ENCODE assay signal across 17 cellular contexts in genomic region chr16:11367483-11367906, GRCh38.
"Had no signal": no experiment of that assay in that cellular context is flagged by ENCODE, and none has a peak within 500 bp of the region (broad histone marks: within the 10 kb centered on the region; RNA-seq: fewer than 3 reads in every experiment).

No MANE protein-coding gene starts in this region.

- DNase-seq: activated CD4-positive, alpha-beta T cell treated with anti-CD3 and anti-CD28 coated beads, Interleukin-2, amount 50 U/mL, for 48 hours; activated naive CD4-positive, alpha-beta T cell treated with anti-CD3 and anti-CD28 coated beads, Interleukin-2, amount 50 U/mL, for 16 hours; activated T-cell treated with anti-CD3 and anti-CD28 coated beads, Interleukin-2, amount 50 U/mL, for 24 hours; adrenal gland; caudate nucleus; esophagus squamous epithelium; head of caudate nucleus; immature natural killer cell; left cardiac atrium; lower lobe of right lung; naive B cell; stimulated activated CD4-positive, alpha-beta T cell treated with anti-CD3 and anti-CD28 coated beads, Interleukin-1b, Interleukin-23, amount 100 ng/mL, for 48 hours; stomach; T-helper 1 cell; testis had no signal

- H3K27ac ChIP-seq: adrenal gland, esophagus squamous epithelium, lower lobe of right lung, ovary, stomach, testis, VCaP had no signal

- H3K4me3 ChIP-seq: adrenal gland, esophagus squamous epithelium, lower lobe of right lung, ovary, stomach, testis had no signal

- ATAC-seq: left cardiac atrium, lower lobe of right lung had no signal

- H3K36me3 ChIP-seq: adrenal gland, esophagus squamous epithelium, lower lobe of right lung, ovary, stomach had no signal

- H3K27me3 ChIP-seq: adrenal gland, esophagus squamous epithelium, ovary, stomach, testis had no signal

- H3K9me3 ChIP-seq: adrenal gland, esophagus squamous epithelium, lower lobe of right lung, ovary, stomach, testis had no signal
